Comparison of ENCODE assay signal across 15 cellular contexts in genomic region chr2:134692461-134692860, GRCh38. TPM values are rescaled to one million over a fixed set of nuclear protein-coding genes. Genes with fewer than 3 reads are reported as not detected.
DNase-seq lines count a peak whose midpoint lies in the region; ATAC-seq, FAIRE-seq and TF ChIP-seq lines count a peak whose summit lies in the region.
"Had no signal": no experiment of that assay in that cellular context is flagged by ENCODE, and none has a peak within 500 bp of the region (broad histone marks: within the 10 kb centered on the region; RNA-seq: fewer than 3 reads in every experiment).

No MANE protein-coding gene starts in this region.

- no peak overlapping the region for H3K27ac ChIP-seq in DOHH2 (ENCODE audit: low read depth, low read length)
- no peak overlapping the region for H3K27ac ChIP-seq in GM12878 (ENCODE audit: control insufficient read depth, insufficient read depth)
- no peak overlapping the region for H3K27ac ChIP-seq in PC-3 (ENCODE audit: low read length)
- H3K27ac ChIP-seq: heart right ventricle, right atrium auricular region had no signal

- H4K20me1 ChIP-seq in DOHH2 (ENCODE audit: control insufficient read depth, insufficient read depth, low read depth, low read length) (no peaks in the 10 kb centered on the region), GM12878 (ENCODE audit: control insufficient read depth, insufficient read depth) (no peaks in the 10 kb centered on the region), PC-3 (ENCODE audit: low read length) (no peaks in the 10 kb centered on the region)

- RAD21 ChIA-PET in GM12878 (lab: Charles Lee; ENCODE audit: unreplicated experiment) = no interaction called here

- H3K27me3 ChIP-seq in DOHH2 (ENCODE audit: control insufficient read depth, low read length) (no peaks in the 10 kb centered on the region), GM12878 (replicated peaks in 1 of 2; ENCODE audit: control insufficient read depth in 2 of 2, insufficient read depth in 2 of 2, low read length in 1 of 2) (no peaks in the 10 kb centered on the region), PC-3 (ENCODE audit: low read length) (no peaks in the 10 kb centered on the region)
- H3K27me3 ChIP-seq: heart right ventricle, right atrium auricular region had no signal

- H3K9me2 ChIP-seq in DOHH2 (replicated peaks; ENCODE audit: control insufficient read depth, low read length) = no peaks in the 10 kb centered on the region
- no peaks in the 10 kb centered on the region for H3K9me2 ChIP-seq in PC-3 (replicated peaks; ENCODE audit: low read length)

- no peaks in the 10 kb centered on the region for H3K79me2 ChIP-seq in DOHH2 (ENCODE audit: control insufficient read depth, low read length)
- H3K79me2 ChIP-seq in GM12878 (ENCODE audit: control insufficient read depth, insufficient read depth, low read length) = no peaks in the 10 kb centered on the region
- H3K79me2 ChIP-seq in PC-3 (ENCODE audit: low read length) = no peaks in the 10 kb centered on the region

- H3K4me3 ChIP-seq in DOHH2 (ENCODE audit: low read length) (no peak overlapping the region), GM12878 (no peak overlapping the region), PC-3 (ENCODE audit: low read length) (no peak overlapping the region)
- H3K4me3 ChIP-seq: heart right ventricle, right atrium auricular region had no signal

- SMC1A ChIA-PET in GM12878 (lab: Charles Lee; ENCODE audit: uncharacterized antibody, unreplicated experiment) = no interaction called here

- peak; percentile 42 for TF ChIP-seq CTCF in DOHH2 (IDR thresholded peaks at IDR 0.05; ENCODE audit: low read depth, low read length, poor library complexity, severe bottlenecking)
- peak in 2 of 3 experiments; percentile 31 to 36; a peak in 3 of 6 replicates for TF ChIP-seq CTCF in GM12878 (IDR thresholded peaks at IDR 0.05 in 2 of 3, conservative IDR thresholded peaks at IDR 0.05 in 1 of 3; ENCODE audit: control insufficient read depth in 2 of 3, extremely low read depth in 1 of 3, insufficient read depth in 1 of 3, low read depth in 3 of 3, low read length in 3 of 3)
- TF ChIP-seq CTCF in PC-3 (conservative IDR thresholded peaks at IDR 0.05; ENCODE audit: low read depth, low read length) = no peak

- intact Hi-C loops in GM12878 (cut with micrococcal nuclease; ENCODE audit: unreplicated experiment) = loop anchor here (5.0 kb wide), 1 partner anchor 240 kb away; no protein-coding TSS in a partner anchor
- intact Hi-C loops in PC-3 (cut with micrococcal nuclease) = no loop called here

- no TSS peak for BruUV-seq in GM12878 (replicated peaks; lab: Mats Ljungman, UMichigan)
- BruUV-seq in PC-3 (replicated peaks; lab: Mats Ljungman, UMichigan) = no TSS peak

- POLR2A ChIA-PET in GM12878 (lab: Charles Lee) = no interaction called here
- POLR2A ChIA-PET in PC-3 (lab: Charles Lee; ENCODE audit: unreplicated experiment) = no interaction called here

- H3K4me1 ChIP-seq in DOHH2 (ENCODE audit: control insufficient read depth, low read length) (peaks cover 30% of the 10 kb centered on the region), GM12878 (ENCODE audit: control insufficient read depth, insufficient read depth, low read length) (no peaks in the 10 kb centered on the region), PC-3 (ENCODE audit: insufficient read depth, low read length) (no peaks in the 10 kb centered on the region)
- H3K4me1 ChIP-seq: right atrium auricular region had no signal

- H3K36me3 ChIP-seq in DOHH2 (ENCODE audit: control insufficient read depth, low read length) = no peaks in the 10 kb centered on the region
- H3K36me3 ChIP-seq in GM12878 (ENCODE audit: control insufficient read depth in 2 of 2, insufficient read depth in 2 of 2, low read length in 1 of 2) = no peaks in the 10 kb centered on the region
- no peaks in the 10 kb centered on the region for H3K36me3 ChIP-seq in PC-3 (ENCODE audit: low read depth, low read length)
- H3K36me3 ChIP-seq: heart right ventricle, right atrium auricular region had no signal

- ATAC-seq in GM19023 (IDR thresholded peaks at IDR 0.05; ENCODE audit: unreplicated experiment) (peak; percentile 63), HG03432 (IDR thresholded peaks at IDR 0.05; ENCODE audit: unreplicated experiment) (peak; percentile 64), GM12878 (peak; percentile 75), PC-3 (no peak)
- ATAC-seq: heart right ventricle, SK-N-SH treated with all-trans-retinoic acid at 6 μM for 48 hours had no signal

- TF ChIP-seq RAD21 in GM12878 (IDR thresholded peaks at IDR 0.05; ENCODE audit: insufficient read depth, low read depth, low read length) = peak; percentile 53

- TF ChIP-seq EP300 in GM12878 (IDR thresholded peaks at IDR 0.05; ENCODE audit: borderline replicate concordance in 1 of 2, control insufficient read depth in 1 of 2, low read depth in 2 of 2, low read length in 2 of 2) = no peak

- FAIRE-seq in GM12878 (lab: Jason Lieb, UNC) = peak; percentile 64

- CTCF ChIA-PET in GM12878 (lab: Yijun Ruan, JAX) (no interaction called here), PC-3 (lab: Charles Lee) (no interaction called here)

- DNase-seq in GM12878 (ENCODE audit: low read depth, low spot score) (no peak), HK-2 (ENCODE audit: unreplicated experiment) (no peak), HuH-7 (ENCODE audit: low spot score) (no peak), PC-3 (no peak)
- DNase-seq in activated CD8-positive, alpha-beta memory T cell treated with anti-CD3 and anti-CD28 coated beads, Interleukin-2, amount 50 U/mL, for 4 hours = no peak
- DNase-seq: amniotic stem cell, heart right ventricle, IMR-90, NCI-H446 had no signal

- H3K4me2 ChIP-seq in DOHH2 (ENCODE audit: low read length) = peak overlapping the region; percentile 42
- no peak overlapping the region for H3K4me2 ChIP-seq in GM12878 (ENCODE audit: control insufficient read depth, insufficient read depth)
- no peak overlapping the region for H3K4me2 ChIP-seq in PC-3 (ENCODE audit: low read length)

- 0% methylated on average over 5 of the region's 5 CpGs for WGBS in GM12878 (ENCODE audit: insufficient coverage, insufficient replicate concordance, low lambda C conversion rate, missing lambda C conversion rate)

- in situ Hi-C loops in GM12878 (cut with MboI) = no loop called here

- no peak overlapping the region for H3K9ac ChIP-seq in GM12878 (ENCODE audit: control insufficient read depth, insufficient read depth, low read length)
- no peak overlapping the region for H3K9ac ChIP-seq in PC-3 (ENCODE audit: low read length)

- H2AFZ ChIP-seq in GM12878 (ENCODE audit: control insufficient read depth, low read depth, low read length) (no peak overlapping the region), PC-3 (ENCODE audit: low read length) (no peak overlapping the region)

- TF ChIP-seq POLR2A in GM12878 (IDR thresholded peaks at IDR 0.05; ENCODE audit: low read depth, low read length) = no peak

- H3K9me3 ChIP-seq in DOHH2 (ENCODE audit: control insufficient read depth, insufficient read depth, low read length) (no peaks in the 10 kb centered on the region), GM12878 (replicated peaks; ENCODE audit: control insufficient read depth, insufficient read depth, low read length) (no peaks in the 10 kb centered on the region), PC-3 (ENCODE audit: low read length) (no peaks in the 10 kb centered on the region)
- H3K9me3 ChIP-seq: heart right ventricle, right atrium auricular region had no signal

- H3F3A ChIP-seq in DOHH2 (ENCODE audit: control insufficient read depth, insufficient read depth) (no peaks in the 10 kb centered on the region), PC-3 (ENCODE audit: low read length, unreplicated experiment) (no peaks in the 10 kb centered on the region)

TF ChIP-seq in GM12878, 131 proteins besides CTCF, POLR2A, EP300 and RAD21:
- TF ChIP-seq SMC3 (IDR thresholded peaks at IDR 0.05; ENCODE audit: borderline replicate concordance, low read length) (peak; percentile 35; the same call in 1 of the 2 replicates), CREB1 (IDR thresholded peaks at IDR 0.05; ENCODE audit: low read depth) (no peak), PAX5 (IDR thresholded peaks at IDR 0.05; ENCODE audit: borderline replicate concordance, low read depth, low read length) (peak; percentile 86), SMAD5 (IDR thresholded peaks at IDR 0.05; ENCODE audit: low read depth) (no peak), ATF7 (IDR thresholded peaks at IDR 0.05; ENCODE audit: low read depth) (no peak)

RNA-seq across cellular contexts. Expression of gene TMEM163, which starts 26.3 kb away (rescaled TPM):
- total RNA-seq in GM12878 (2013; cell fraction: nucleolus; rRNA removed) = 4.9 and 6.1 TPM in 2 replicates
- total RNA-seq in GM12878 (2014; rRNA removed) = 0.05 and 0.11 TPM in 2 replicates
- 0.05 TPM in 1 of 2 replicates, not detected in the other for total RNA-seq in GM12878 (2014; rRNA removed; fragmentation: Illumina TruSeq; extraction: Trizol)
- not detected in 2 replicates for total RNA-seq in GM12878 (2021)
- polyA plus RNA-seq in GM12878 (2011; ENCODE audit: low read depth) = 0.43 TPM
- polyA plus RNA-seq in GM12878 (2011; rRNA removed) = 0.07 TPM in 2 replicates
- polyA plus RNA-seq in GM12878 (2011; cell fraction: cytosol; rRNA removed) = 0.10 TPM in 1 of 2 replicates, not detected in the other
- polyA plus RNA-seq in GM12878 (2011; cell fraction: nucleus; rRNA removed) = 0.06 TPM in 1 of 2 replicates, not detected in the other
- polyA plus RNA-seq in GM12878 (2012) = 0.69 and 0.94 TPM in 2 replicates
- 0.06 TPM in 1 of 2 replicates, not detected in the other for polyA plus RNA-seq in GM12878 (2014; fragmentation: Illumina TruSeq; extraction: Trizol)
- under 1 TPM; 0.05 to 0.06 TPM for polyA plus RNA-seq in GM12878 (2014; fragmentation: Nextera tagmentation; extraction: Ambion mirVana)
- polyA plus RNA-seq in GM12878 (2014; rRNA removed) = not detected in 2 replicates
- under 1 TPM in 1 of 2 experiments, not detected in 1; 0.10 TPM for polyA plus RNA-seq in GM12878 (2016; fragmentation: Nextera tagmentation; extraction: Ambion mirVana)
- 0.15 TPM in 1 of 2 replicates, not detected in the other for polyA minus RNA-seq in GM12878 (2011; rRNA and poly(A)+ RNA removed)
- not detected in 2 replicates for polyA minus RNA-seq in GM12878 (2011; cell fraction: cytosol; rRNA and poly(A)+ RNA removed)
- not detected in 2 replicates for polyA minus RNA-seq in GM12878 (2011; cell fraction: nucleus; rRNA and poly(A)+ RNA removed)
- 0.12 and 0.47 TPM in 2 replicates for total RNA-seq in PC-3 (2014; rRNA removed)
- total RNA-seq: CD8-positive, alpha-beta memory T cell; IMR-90 had no signal
- polyA plus RNA-seq: IMR-90 had no signal
